8 cellular contexts compared by ENCODE assay signal in the genomic region with DNA sequence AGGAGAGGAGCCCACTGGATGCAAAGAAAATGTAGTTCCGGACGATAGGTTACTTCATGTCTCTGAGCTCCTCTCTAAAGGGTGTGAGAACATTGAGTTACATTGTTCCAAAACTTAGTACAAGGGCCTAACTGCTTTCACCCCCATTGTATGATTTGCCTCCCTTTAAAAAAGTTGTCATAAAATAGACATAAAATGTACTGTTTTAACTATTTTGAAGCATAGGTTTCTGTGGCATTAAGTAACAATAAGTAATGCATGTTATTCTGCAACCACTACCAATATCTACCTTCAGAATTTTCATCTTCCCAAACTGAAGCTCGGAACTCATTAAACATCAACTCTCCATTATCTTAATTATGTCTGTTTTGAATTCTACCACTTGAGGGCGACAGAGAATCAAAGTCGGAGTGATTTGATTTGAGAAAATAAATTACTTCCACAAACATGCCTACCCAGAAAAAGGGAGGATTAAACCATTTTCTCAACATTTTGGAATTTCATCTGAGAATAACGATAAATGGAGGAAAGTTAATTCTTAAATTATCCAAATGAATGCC. TPM values are rescaled to one million over a fixed set of nuclear protein-coding genes. Genes with fewer than 3 reads are reported as not detected.
DNase-seq lines count a peak whose midpoint lies in the region; ATAC-seq and TF ChIP-seq lines count a peak whose summit lies in the region.

No MANE protein-coding gene starts in this region.

- no peaks in the 10 kb centered on the region for H3K9me3 ChIP-seq in A673 (ENCODE audit: low read depth, low read length, poor library complexity, severe bottlenecking)

- H3K4me3 ChIP-seq in A673 (ENCODE audit: low read depth, low read length, poor library complexity, severe bottlenecking) (no peak overlapping the region), GM06990 (replicated peaks; ENCODE audit: low read depth, low read length) (no peak overlapping the region)

- H3K4me1 ChIP-seq in A673 (ENCODE audit: insufficient read depth, low read length, poor library complexity, severe bottlenecking) = no peaks in the 10 kb centered on the region

- ATAC-seq in GM18498 (IDR thresholded peaks at IDR 0.05; ENCODE audit: unreplicated experiment) = no peak

- H3K36me3 ChIP-seq in A673 (ENCODE audit: insufficient read depth, low read length, poor library complexity, severe bottlenecking) (no peaks in the 10 kb centered on the region), GM06990 (ENCODE audit: control insufficient read depth, insufficient read depth, low read length) (no peaks in the 10 kb centered on the region)

- peak; percentile 52 for DNase-seq in A673 (ENCODE audit: low spot score)
- DNase-seq in GM06990 (ENCODE audit: extremely low read depth, insufficient read length) = no peak
- DNase-seq in NCI-H774 (lab: John Stamatoyannopoulos, UW) = peak; percentile 27
- DNase-seq in dermis microvascular lymphatic vessel endothelial cell (ENCODE audit: low read depth in 2 of 2) = peak; percentile 16 to 47
- DNase-seq in pons (ENCODE audit: low spot score) = peak; percentile 60
- no peak for DNase-seq in stimulated activated CD4-positive, alpha-beta T cell treated with anti-CD3 and anti-CD28 coated beads, Interleukin-4, amount 100 ng/mL, for 1 hour
- no peak for DNase-seq in iPS-NIHi11 (ENCODE audit: low spot score)

- peaks cover 49% of the 10 kb centered on the region for H3K27me3 ChIP-seq in A673 (replicated peaks; ENCODE audit: insufficient read depth, low read depth, low read length, poor library complexity)
- H3K27me3 ChIP-seq in GM06990 (replicated peaks; ENCODE audit: control insufficient read depth, insufficient read depth, low read length) = peaks cover 8% of the 10 kb centered on the region; the same call in 1 of the 2 replicates

- no peak overlapping the region for H3K27ac ChIP-seq in A673 (ENCODE audit: low read depth, low read length, poor library complexity, severe bottlenecking)

- CTCF ChIA-PET in A673 (lab: Charles Lee) = no interaction called here

- no TSS peak for BruUV-seq in A673 (replicated peaks; lab: Mats Ljungman, UMichigan)

- intact Hi-C loops in A673 (cut with micrococcal nuclease; ENCODE audit: unreplicated experiment) = no loop called here

- peak; percentile 68 for TF ChIP-seq CTCF in A673 (conservative IDR thresholded peaks at IDR 0.05; ENCODE audit: low read depth, low read length)
- peak; percentile 53 for TF ChIP-seq CTCF in GM06990 (IDR thresholded peaks at IDR 0.05; ENCODE audit: insufficient read depth, low read length, poor library complexity, severe bottlenecking)

- POLR2A ChIA-PET in A673 (lab: Charles Lee; ENCODE audit: low non-redundant PET) = no interaction called here

RNA-seq across cellular contexts. Expression of gene IGFBP1, which starts 2.7 kb away (rescaled TPM):
- total RNA-seq in A673 (2021) (not detected in 2 replicates), dermis microvascular lymphatic vessel endothelial cell (under 0.01 TPM in 1 of 2 replicates, not detected in the other)

RNA-seq across cellular contexts. Expression of gene CCDC201, which starts 18.1 kb away (rescaled TPM):
- total RNA-seq in A673 (2021) = not detected in 2 replicates
- not detected in 2 replicates for total RNA-seq in dermis microvascular lymphatic vessel endothelial cell

RNA-seq across cellular contexts. Expression of gene IGFBP3, which starts 30.1 kb away (rescaled TPM):
- total RNA-seq in A673 (2021) = 0.81 and 1.1 TPM in 2 replicates
- total RNA-seq in dermis microvascular lymphatic vessel endothelial cell = 1.7 and 6.4 TPM in 2 replicates

Comparison
In these comparisons a context has a peak if more than half of its experiments do, and no peak if none do; other contexts are left out.
1. DNase-seq: peak in A673 (single experiment), NCI-H774 (single experiment), dermis microvascular lymphatic vessel endothelial cell (2 of 2) and pons (single experiment); none in GM06990 (single experiment), stimulated activated CD4-positive, alpha-beta T cell treated with anti-CD3 and anti-CD28 coated beads, Interleukin-4, amount 100 ng/mL, for 1 hour (single experiment) and iPS-NIHi11 (single experiment).